ENCODE assay signal across 1 cellular context in the genomic region with DNA sequence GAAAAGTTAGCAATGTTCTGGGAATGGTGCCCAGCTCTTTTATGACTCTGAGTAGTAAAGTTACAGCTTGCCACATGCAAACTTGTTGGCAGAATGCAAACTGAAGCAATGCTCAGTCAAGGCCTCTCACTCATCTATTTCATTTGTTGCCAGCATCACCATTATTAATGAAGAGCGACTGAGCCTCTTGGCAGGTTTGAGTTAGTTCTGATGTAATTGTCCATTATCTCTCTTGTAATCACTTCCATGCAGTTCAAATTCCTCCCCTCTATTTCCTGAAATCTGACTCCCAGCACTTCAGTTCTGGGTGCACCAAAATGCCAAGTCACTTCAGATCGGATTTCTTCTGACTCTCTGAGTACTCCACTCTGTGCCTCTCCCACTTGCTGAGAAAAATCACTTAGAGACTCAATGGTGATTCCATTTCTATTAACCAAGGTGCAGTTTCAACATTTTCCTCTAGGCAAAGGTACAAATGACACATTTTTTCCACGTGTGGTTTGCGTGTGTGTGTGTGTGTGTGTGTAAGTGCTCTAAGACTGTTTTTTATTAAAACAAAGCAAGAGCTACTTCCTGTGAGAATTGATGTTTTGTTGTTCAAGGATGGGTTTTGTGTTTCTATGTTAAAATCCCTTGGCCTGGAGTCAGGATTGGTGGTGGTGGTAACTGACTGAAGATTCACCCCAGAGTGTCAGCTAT.
TF ChIP-seq lines count a peak whose summit lies in the region.

No MANE protein-coding gene starts in this region.

TF ChIP-seq in K562, 482 proteins besides CTCF, POLR2A, EP300 and RAD21 (continued from another document and continues in another):
- TF ChIP-seq CLOCK (CRISPR knock-in tag; IDR thresholded peaks at IDR 0.05; ENCODE audit: borderline replicate concordance) = no peak
- TF ChIP-seq SMAD1 (IDR thresholded peaks at IDR 0.05; ENCODE audit: low read depth, low read length, partially characterized antibody) = no peak
- TF ChIP-seq ATF7 (IDR thresholded peaks at IDR 0.05) = peak; percentile 83
- TF ChIP-seq ZNF398 (CRISPR knock-in tag; IDR thresholded peaks at IDR 0.05) = no peak
- TF ChIP-seq CTBP1 (IDR thresholded peaks at IDR 0.05; ENCODE audit: borderline replicate concordance) = peak; percentile 32; the same call in 1 of the 2 replicates
- no peak for TF ChIP-seq RFX1 (IDR thresholded peaks at IDR 0.05)
- TF ChIP-seq ZNF431 (CRISPR knock-in tag; IDR thresholded peaks at IDR 0.05) = no peak
- TF ChIP-seq SOX6 (IDR thresholded peaks at IDR 0.05) = peak; percentile 38; the same call in 1 of the 2 replicates
- TF ChIP-seq RFX5 (IDR thresholded peaks at IDR 0.05; ENCODE audit: low read depth, low read length) = no peak
- TF ChIP-seq MIER1 (IDR thresholded peaks at IDR 0.05; ENCODE audit: low read depth) = no peak
- TF ChIP-seq SMAD3 (CRISPR knock-in tag; conservative IDR thresholded peaks at IDR 0.05) = no peak
- TF ChIP-seq ELF2 (CRISPR knock-in tag; IDR thresholded peaks at IDR 0.05) = no peak
- TF ChIP-seq HDAC3 (IDR thresholded peaks at IDR 0.05; ENCODE audit: borderline replicate concordance, partially characterized antibody) = no peak
- no peak for TF ChIP-seq ZNF695 (CRISPR knock-in tag; IDR thresholded peaks at IDR 0.05)
- TF ChIP-seq PBX2 (CRISPR knock-in tag; IDR thresholded peaks at IDR 0.05; ENCODE audit: low read depth) = no peak
- 0 out of 2 replicates have a peak, but pooled peaks have one; percentile 42 for TF ChIP-seq PBX2 (tag; conservative IDR thresholded peaks at IDR 0.05; ENCODE audit: low read depth)
- TF ChIP-seq HDAC1 (IDR thresholded peaks at IDR 0.05) = peak in 1 of 2 experiments; percentile 78; a peak in 2 of 4 replicates
- TF ChIP-seq SMARCA4 (IDR thresholded peaks at IDR 0.05) = peak; percentile 67; the same call in 1 of the 2 replicates
- TF ChIP-seq NCOR1 (IDR thresholded peaks at IDR 0.05) = no peak
- no peak for TF ChIP-seq GTF2F1 (IDR thresholded peaks at IDR 0.05; ENCODE audit: low read depth, low read length)
- TF ChIP-seq, protein P1, sequence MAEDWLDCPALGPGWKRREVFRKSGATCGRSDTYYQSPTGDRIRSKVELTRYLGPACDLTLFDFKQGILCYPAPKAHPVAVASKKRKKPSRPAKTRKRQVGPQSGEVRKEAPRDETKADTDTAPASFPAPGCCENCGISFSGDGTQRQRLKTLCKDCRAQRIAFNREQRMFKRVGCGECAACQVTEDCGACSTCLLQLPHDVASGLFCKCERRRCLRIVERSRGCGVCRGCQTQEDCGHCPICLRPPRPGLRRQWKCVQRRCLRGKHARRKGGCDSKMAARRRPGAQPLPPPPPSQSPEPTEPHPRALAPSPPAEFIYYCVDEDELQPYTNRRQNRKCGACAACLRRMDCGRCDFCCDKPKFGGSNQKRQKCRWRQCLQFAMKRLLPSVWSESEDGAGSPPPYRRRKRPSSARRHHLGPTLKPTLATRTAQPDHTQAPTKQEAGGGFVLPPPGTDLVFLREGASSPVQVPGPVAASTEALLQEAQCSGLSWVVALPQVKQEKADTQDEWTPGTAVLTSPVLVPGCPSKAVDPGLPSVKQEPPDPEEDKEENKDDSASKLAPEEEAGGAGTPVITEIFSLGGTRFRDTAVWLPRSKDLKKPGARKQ (CRISPR knock-in tag; IDR thresholded peaks at IDR 0.05) = no peak
- 0 out of 2 replicates have a peak, but pooled peaks have one; percentile 30 for TF ChIP-seq CEBPB (tag; IDR thresholded peaks at IDR 0.05)
- peak; percentile 69 for TF ChIP-seq ARID1B (IDR thresholded peaks at IDR 0.05)
- TF ChIP-seq ZNF644 (tag; IDR thresholded peaks at IDR 0.05; ENCODE audit: low read depth) = no peak
- no peak for TF ChIP-seq ETS2 (tag; IDR thresholded peaks at IDR 0.05; ENCODE audit: borderline replicate concordance, poor library complexity, severe bottlenecking)
- TF ChIP-seq ZMIZ1 (IDR thresholded peaks at IDR 0.05; ENCODE audit: low read depth in 2 of 2, low read length in 2 of 2) = no peak
- no peak for TF ChIP-seq TCF3 (CRISPR knock-in tag; IDR thresholded peaks at IDR 0.05)
- TF ChIP-seq E4F1 (CRISPR knock-in tag; IDR thresholded peaks at IDR 0.05; ENCODE audit: borderline replicate concordance) = no peak
- TF ChIP-seq, protein P2, sequence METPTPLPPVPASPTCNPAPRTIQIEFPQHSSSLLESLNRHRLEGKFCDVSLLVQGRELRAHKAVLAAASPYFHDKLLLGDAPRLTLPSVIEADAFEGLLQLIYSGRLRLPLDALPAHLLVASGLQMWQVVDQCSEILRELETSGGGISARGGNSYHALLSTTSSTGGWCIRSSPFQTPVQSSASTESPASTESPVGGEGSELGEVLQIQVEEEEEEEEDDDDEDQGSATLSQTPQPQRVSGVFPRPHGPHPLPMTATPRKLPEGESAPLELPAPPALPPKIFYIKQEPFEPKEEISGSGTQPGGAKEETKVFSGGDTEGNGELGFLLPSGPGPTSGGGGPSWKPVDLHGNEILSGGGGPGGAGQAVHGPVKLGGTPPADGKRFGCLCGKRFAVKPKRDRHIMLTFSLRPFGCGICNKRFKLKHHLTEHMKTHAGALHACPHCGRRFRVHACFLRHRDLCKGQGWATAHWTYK (CRISPR knock-in tag; IDR thresholded peaks at IDR 0.05) = no peak
- TF ChIP-seq, protein P3, sequence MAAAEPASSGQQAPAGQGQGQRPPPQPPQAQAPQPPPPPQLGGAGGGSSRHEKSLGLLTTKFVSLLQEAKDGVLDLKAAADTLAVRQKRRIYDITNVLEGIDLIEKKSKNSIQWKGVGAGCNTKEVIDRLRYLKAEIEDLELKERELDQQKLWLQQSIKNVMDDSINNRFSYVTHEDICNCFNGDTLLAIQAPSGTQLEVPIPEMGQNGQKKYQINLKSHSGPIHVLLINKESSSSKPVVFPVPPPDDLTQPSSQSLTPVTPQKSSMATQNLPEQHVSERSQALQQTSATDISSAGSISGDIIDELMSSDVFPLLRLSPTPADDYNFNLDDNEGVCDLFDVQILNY (CRISPR knock-in tag; IDR thresholded peaks at IDR 0.05) = no peak
- TF ChIP-seq FOXM1 (IDR thresholded peaks at IDR 0.05; ENCODE audit: low read depth) = no peak; the same call in 1 of the 2 replicates
- no peak for TF ChIP-seq FOXM1 (CRISPR knock-in tag; IDR thresholded peaks at IDR 0.05; ENCODE audit: low read depth)
- TF ChIP-seq, protein P4, sequence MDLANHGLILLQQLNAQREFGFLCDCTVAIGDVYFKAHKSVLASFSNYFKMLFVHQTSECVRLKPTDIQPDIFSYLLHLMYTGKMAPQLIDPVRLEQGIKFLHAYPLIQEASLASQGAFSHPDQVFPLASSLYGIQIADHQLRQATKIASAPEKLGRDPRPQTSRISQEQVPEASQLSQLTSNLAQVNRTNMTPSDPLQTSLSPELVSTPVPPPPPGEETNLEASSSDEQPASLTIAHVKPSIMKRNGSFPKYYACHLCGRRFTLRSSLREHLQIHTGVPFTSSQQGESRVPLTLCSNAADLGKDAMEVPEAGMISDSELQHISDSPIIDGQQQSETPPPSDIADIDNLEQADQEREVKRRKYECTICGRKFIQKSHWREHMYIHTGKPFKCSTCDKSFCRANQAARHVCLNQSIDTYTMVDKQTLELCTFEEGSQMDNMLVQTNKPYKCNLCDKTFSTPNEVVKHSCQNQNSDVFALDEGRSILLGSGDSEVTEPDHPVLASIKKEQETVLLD (IDR thresholded peaks at IDR 0.05) = no peak
- TF ChIP-seq ZNF143 (CRISPR knock-in tag; IDR thresholded peaks at IDR 0.05) = no peak
- no peak for TF ChIP-seq TAL1 (IDR thresholded peaks at IDR 0.05)
- no peak for TF ChIP-seq ZFP1 (CRISPR knock-in tag; IDR thresholded peaks at IDR 0.05)
- TF ChIP-seq ZNF239 (CRISPR knock-in tag; IDR thresholded peaks at IDR 0.05) = no peak
- TF ChIP-seq XRCC4 (IDR thresholded peaks at IDR 0.05; ENCODE audit: extremely low read depth, insufficient read depth, insufficient read length) = no peak
- TF ChIP-seq SREBF2 (CRISPR knock-in tag; IDR thresholded peaks at IDR 0.05) = no peak
- TF ChIP-seq ZEB2 (IDR thresholded peaks at IDR 0.05) = no peak
- TF ChIP-seq DNMT1 (IDR thresholded peaks at IDR 0.05) = no peak
